In the genomic region with DNA sequence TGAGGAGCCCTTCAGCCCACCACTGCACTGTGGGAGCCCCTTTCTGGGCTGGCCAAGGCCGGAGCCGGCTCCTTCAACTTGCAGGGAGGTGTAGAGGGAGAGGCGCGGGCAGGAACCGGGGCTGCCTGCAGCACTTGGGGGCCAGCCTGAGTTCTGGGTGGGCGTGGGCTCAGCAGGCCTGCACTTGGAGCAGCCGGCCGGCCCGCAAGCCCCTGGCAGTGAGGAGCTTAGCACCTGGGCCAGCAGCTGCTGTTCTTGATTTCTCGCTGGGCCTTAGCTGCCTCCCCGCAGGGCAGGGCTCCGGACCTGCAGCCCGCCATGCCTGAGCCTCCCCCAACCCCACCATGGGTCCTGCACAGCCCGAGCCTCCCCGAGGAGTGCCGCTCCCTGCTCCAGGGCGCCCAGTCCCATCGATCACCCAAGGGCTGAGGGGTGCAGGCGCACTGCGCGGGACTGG, we compare ENCODE assay signal across 14 cellular contexts.
DNase-seq lines count a peak whose midpoint lies in the region; ATAC-seq and TF ChIP-seq lines count a peak whose summit lies in the region.
"Had no signal": no experiment of that assay in that cellular context is flagged by ENCODE, and none has a peak within 500 bp of the region (broad histone marks: within the 10 kb centered on the region; RNA-seq: fewer than 3 reads in every experiment).

No MANE protein-coding gene starts in this region.

- no peak overlapping the region for H3K27ac Mint-ChIP-seq in chondrocyte (ENCODE audit: unreplicated experiment)
- H3K27ac Mint-ChIP-seq: B cell; CD4-positive, alpha-beta T cell; GM23338 had no signal

- no peak overlapping the region for H3K27ac ChIP-seq in right atrium auricular region

- peaks cover 12% of the 10 kb centered on the region for H3K9me3 Mint-ChIP-seq in chondrocyte (ENCODE audit: low read depth)
- H3K9me3 Mint-ChIP-seq: CD4-positive, alpha-beta T cell had no signal

- H3K27me3 ChIP-seq in right atrium auricular region (no peaks in the 10 kb centered on the region), BE2C (no peaks in the 10 kb centered on the region)

- DNase-seq in Right ventricle myocardium inferior (ENCODE audit: missing footprints), result peak; percentile 33
- no peak for DNase-seq in right atrium auricular region (ENCODE audit: low spot score)
- peak; percentile 79 for DNase-seq in chondrocyte (ENCODE audit: low spot score)
- DNase-seq in mesenteric fat pad (ENCODE audit: low spot score), result peak; percentile 83
- DNase-seq in kidney glomerular epithelial cell (lab: John Stamatoyannopoulos, UW), result no peak
- no peak for DNase-seq in BE2C
- DNase-seq: 8988T; C1 segment of cervical spinal cord; Caco-2; CD4-positive, alpha-beta T cell; HCEC 1CT had no signal

- no peaks in the 10 kb centered on the region for H3K4me1 ChIP-seq in right atrium auricular region
- no peaks in the 10 kb centered on the region; the same call in 1 of the 2 replicates for H3K4me1 ChIP-seq in BE2C
- H3K4me1 ChIP-seq: Caco-2 had no signal

- H3K9me3 ChIP-seq in right atrium auricular region (no peaks in the 10 kb centered on the region), BE2C (no peaks in the 10 kb centered on the region)
- H3K9me3 ChIP-seq: Caco-2 had no signal

- no peak overlapping the region for H3K4me3 Mint-ChIP-seq in chondrocyte (ENCODE audit: unreplicated experiment)
- H3K4me3 Mint-ChIP-seq: B cell; CD4-positive, alpha-beta T cell; GM23338 had no signal

- H3K36me3 Mint-ChIP-seq in chondrocyte (ENCODE audit: low read depth), result no peaks in the 10 kb centered on the region

- no peak overlapping the region for H3K4me3 ChIP-seq in right atrium auricular region
- no peak overlapping the region for H3K4me3 ChIP-seq in BE2C (ENCODE audit: low read depth, low read length)
- H3K4me3 ChIP-seq: GM23338 had no signal

- H3K27me3 Mint-ChIP-seq in chondrocyte (ENCODE audit: low read depth), result no peaks in the 10 kb centered on the region
- H3K27me3 Mint-ChIP-seq: B cell; CD4-positive, alpha-beta T cell had no signal

- TF ChIP-seq CTCF in right atrium auricular region (IDR thresholded peaks at IDR 0.05) (no peak), chondrocyte (IDR thresholded peaks at IDR 0.05) (no peak), BE2C (IDR thresholded peaks at IDR 0.05; ENCODE audit: low read depth, low read length) (no peak)

- intact Hi-C loops in Right ventricle myocardium inferior (cut with DNase I), result no loop called here

- ATAC-seq in Right ventricle myocardium inferior (no peak), GM21447 (IDR thresholded peaks at IDR 0.05; ENCODE audit: unreplicated experiment) (no peak)
- ATAC-seq: GM23338 had no signal

- H3K36me3 ChIP-seq in right atrium auricular region (no peaks in the 10 kb centered on the region), BE2C (no peaks in the 10 kb centered on the region)

- no peaks in the 10 kb centered on the region for H3K4me1 Mint-ChIP-seq in chondrocyte (ENCODE audit: low read depth)
- H3K4me1 Mint-ChIP-seq: B cell, GM23338 had no signal

Comparison
In these comparisons a context has a peak if more than half of its experiments do, and no peak if none do; other contexts are left out.
1. DNase-seq: peak in Right ventricle myocardium inferior (single experiment), chondrocyte (single experiment) and mesenteric fat pad (single experiment); none in right atrium auricular region (single experiment), kidney glomerular epithelial cell (single experiment) and BE2C (single experiment).